Comparison of ENCODE assay signal across 17 cellular contexts in the genomic region with DNA sequence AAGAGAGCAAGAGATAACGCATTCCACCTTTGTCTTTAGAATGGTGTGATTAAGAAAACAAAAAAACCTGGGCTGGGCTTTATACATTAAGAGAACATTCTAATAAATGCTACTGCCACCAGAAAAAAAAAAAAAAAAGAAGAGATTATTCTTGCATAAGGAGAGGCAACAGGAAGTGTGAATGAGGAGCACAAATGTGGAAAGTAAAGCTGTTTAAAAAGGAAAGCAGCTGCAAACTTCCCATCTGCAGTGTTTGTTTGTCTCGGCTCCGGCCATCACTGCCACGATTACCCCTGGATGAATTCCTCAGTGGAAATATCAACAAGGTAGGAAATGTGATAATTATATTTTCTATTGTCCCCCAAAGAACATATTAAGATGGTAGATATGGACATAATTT.
DNase-seq lines count a peak whose midpoint lies in the region; ATAC-seq and TF ChIP-seq lines count a peak whose summit lies in the region.
"Had no signal": no experiment of that assay in that cellular context is flagged by ENCODE, and none has a peak within 500 bp of the region (broad histone marks: within the 10 kb centered on the region; RNA-seq: fewer than 3 reads in every experiment).

No MANE protein-coding gene starts in this region.

- no peak overlapping the region for H3K27ac ChIP-seq in suprapubic skin
- H3K27ac ChIP-seq: C4-2B, SK-N-MC had no signal

- ATAC-seq in left ventricle myocardium superior, result peak; percentile 57
- no peak for ATAC-seq in GM19455 (IDR thresholded peaks at IDR 0.05; ENCODE audit: unreplicated experiment)
- no peak for ATAC-seq in activated CD8-positive, alpha-beta memory T cell treated with anti-CD3 and anti-CD28 coated beads, Interleukin-2, amount 10 ng/mL, durations not matched to agents 7 days and 5 days
- ATAC-seq: Panc1 had no signal

- no peaks in the 10 kb centered on the region for H3K36me3 ChIP-seq in suprapubic skin

- H3K27ac Mint-ChIP-seq in activated CD8-positive, alpha-beta memory T cell treated with anti-CD3 and anti-CD28 coated beads, Interleukin-2, amount 10 ng/mL, durations not matched to agents 7 days and 5 days, result no peak overlapping the region

- intact Hi-C loops in left ventricle myocardium superior (cut with micrococcal nuclease), result no loop called here
- intact Hi-C loops in cardiac septum (cut with DNase I), result no loop called here

- H3K27me3 Mint-ChIP-seq in activated CD8-positive, alpha-beta memory T cell treated with anti-CD3 and anti-CD28 coated beads, Interleukin-2, amount 10 ng/mL, durations not matched to agents 7 days and 5 days, result no peaks in the 10 kb centered on the region

- no peaks in the 10 kb centered on the region for H3K4me1 Mint-ChIP-seq in activated CD8-positive, alpha-beta memory T cell treated with anti-CD3 and anti-CD28 coated beads, Interleukin-2, amount 10 ng/mL, durations not matched to agents 7 days and 5 days

- no peak for TF ChIP-seq POLR2A in suprapubic skin (IDR thresholded peaks at IDR 0.05)

- no peak overlapping the region for H3K4me3 Mint-ChIP-seq in activated CD8-positive, alpha-beta memory T cell treated with anti-CD3 and anti-CD28 coated beads, Interleukin-2, amount 10 ng/mL, durations not matched to agents 7 days and 5 days

- TF ChIP-seq EP300 in suprapubic skin (IDR thresholded peaks at IDR 0.05), result no peak

- 66% methylated on average over 4 of the region's 4 CpGs for WGBS in suprapubic skin

- no peaks in the 10 kb centered on the region for H3K4me1 ChIP-seq in suprapubic skin

- no peaks in the 10 kb centered on the region for H3K27me3 ChIP-seq in suprapubic skin

- TF ChIP-seq CTCF in fibroblast of villous mesenchyme (IDR thresholded peaks at IDR 0.05; ENCODE audit: insufficient read depth, low read depth, low read length) (no peak), suprapubic skin (IDR thresholded peaks at IDR 0.05) (no peak)

- peak overlapping the region; percentile 3 for H3K4me3 ChIP-seq in fibroblast of villous mesenchyme (ENCODE audit: low read depth, low read length)
- H3K4me3 ChIP-seq in suprapubic skin, result no peak overlapping the region
- H3K4me3 ChIP-seq: SK-N-MC had no signal

- H3K36me3 Mint-ChIP-seq in activated CD8-positive, alpha-beta memory T cell treated with anti-CD3 and anti-CD28 coated beads, Interleukin-2, amount 10 ng/mL, durations not matched to agents 7 days and 5 days, result no peaks in the 10 kb centered on the region

- no peaks in the 10 kb centered on the region for H3K9me3 ChIP-seq in suprapubic skin

- CTCF ChIA-PET in activated CD8-positive, alpha-beta memory T cell treated with anti-CD3 and anti-CD28 coated beads, Interleukin-2, amount 10 ng/mL, durations not matched to agents 7 days and 5 days (lab: Charles Lee), result interaction anchor here (0.6 kb wide), 1 partner anchor 92 kb away, joined by 3 read pairs; no protein-coding TSS in a partner anchor

- DNase-seq in left ventricle myocardium superior, result no peak
- no peak for DNase-seq in cardiac septum (ENCODE audit: low spot score)
- DNase-seq in NOMO-1 treated with DMSO at 0.1 percent for 48 hours (lab: John Stamatoyannopoulos, UW; ENCODE audit: unreplicated experiment), result peak; percentile 38
- peak; percentile 39 for DNase-seq in fibroblast of villous mesenchyme (ENCODE audit: low read depth)
- no peak for DNase-seq in activated CD8-positive, alpha-beta memory T cell treated with anti-CD3 and anti-CD28 coated beads, Interleukin-2, amount 10 ng/mL, durations not matched to agents 7 days and 5 days
- DNase-seq in suprapubic skin (ENCODE audit: low spot score in 2 of 2), result no peak
- DNase-seq: ACHN, DMS 273 treated with DMSO at 0.1 percent for 48 hours, GDM1, NCI-H187, NCI-H2107, NCI-H510A, NCI-H82 had no signal

- no peaks in the 10 kb centered on the region for H3K9me3 Mint-ChIP-seq in activated CD8-positive, alpha-beta memory T cell treated with anti-CD3 and anti-CD28 coated beads, Interleukin-2, amount 10 ng/mL, durations not matched to agents 7 days and 5 days (ENCODE audit: low read depth)

Comparison
In these comparisons a context has a peak if more than half of its experiments do, and no peak if none do; other contexts are left out.
1. DNase-seq: peak in NOMO-1 treated with DMSO at 0.1 percent for 48 hours (single experiment) and fibroblast of villous mesenchyme (single experiment); none in left ventricle myocardium superior (single experiment), cardiac septum (single experiment), activated CD8-positive, alpha-beta memory T cell treated with anti-CD3 and anti-CD28 coated beads, Interleukin-2, amount 10 ng/mL, durations not matched to agents 7 days and 5 days (single experiment) and suprapubic skin (0 of 2).